Comparison of ENCODE assay signal across 1 cellular context in genomic region chr12:55927588-55928502, GRCh38.
TF ChIP-seq lines count a peak whose summit lies in the region.

Gene PYM1, minus strand, starts transcription at chr12:55927894. Its CDS starts 133 bp downstream, at chr12:55927761.

TF ChIP-seq in WTC11, 78 proteins besides CTCF, POLR2A, EP300 and RAD21 (continued from another document and continues in another):
- TF ChIP-seq EMX1 (CRISPR knock-in tag; IDR thresholded peaks at IDR 0.05) (no peak), SOX15 (CRISPR knock-in tag; IDR thresholded peaks at IDR 0.05) (no peak), NR2C2 (CRISPR knock-in tag; IDR thresholded peaks at IDR 0.05) (peak; percentile 63; the same call in 1 of the 2 replicates), ZSCAN18 (CRISPR knock-in tag; IDR thresholded peaks at IDR 0.05) (no peak), ZNF425 (CRISPR knock-in tag; conservative IDR thresholded peaks at IDR 0.05) (no peak), ZNF396 (CRISPR knock-in tag; IDR thresholded peaks at IDR 0.05; ENCODE audit: borderline replicate concordance) (no peak), PREB (CRISPR knock-in tag; IDR thresholded peaks at IDR 0.05; ENCODE audit: borderline replicate concordance) (no peak), TEAD4 (CRISPR knock-in tag; IDR thresholded peaks at IDR 0.05) (no peak), KAT7 (CRISPR knock-in tag; IDR thresholded peaks at IDR 0.05; ENCODE audit: borderline replicate concordance) (0 out of 2 replicates have a peak, but pooled peaks have one; percentile 18), E2F1 (CRISPR knock-in tag; IDR thresholded peaks at IDR 0.05) (peak; percentile 39; the same call in 1 of the 2 replicates), SMAD4 (CRISPR knock-in tag; IDR thresholded peaks at IDR 0.05) (0 out of 2 replicates have a peak, but pooled peaks have one; percentile 21), CREM (CRISPR knock-in tag; IDR thresholded peaks at IDR 0.05) (0 out of 2 replicates have a peak, but pooled peaks have one; percentile 70), ZNF121 (CRISPR knock-in tag; IDR thresholded peaks at IDR 0.05) (peak; percentile 96), ELF4 (CRISPR knock-in tag; IDR thresholded peaks at IDR 0.05; ENCODE audit: low read depth) (peak; percentile 86; the same call in 1 of the 2 replicates), RELA (CRISPR knock-in tag; IDR thresholded peaks at IDR 0.05; ENCODE audit: borderline replicate concordance) (no peak), PRRX2 (CRISPR knock-in tag; IDR thresholded peaks at IDR 0.05) (no peak), FOXP4 (CRISPR knock-in tag; IDR thresholded peaks at IDR 0.05) (no peak), CDX4 (CRISPR knock-in tag; IDR thresholded peaks at IDR 0.05; ENCODE audit: borderline replicate concordance) (no peak), FOXP1 (CRISPR knock-in tag; IDR thresholded peaks at IDR 0.05; ENCODE audit: borderline replicate concordance) (peak; percentile 47; the same call in 1 of the 2 replicates), GRHL2 (CRISPR knock-in tag; IDR thresholded peaks at IDR 0.05; ENCODE audit: insufficient replicate concordance, severe bottlenecking) (no peak), USF1 (CRISPR knock-in tag; IDR thresholded peaks at IDR 0.05) (peak; percentile 46; the same call in 1 of the 2 replicates), RORB (CRISPR knock-in tag; IDR thresholded peaks at IDR 0.05) (no peak), MYBL2 (CRISPR knock-in tag; IDR thresholded peaks at IDR 0.05) (no peak), TP53 (CRISPR knock-in tag; IDR thresholded peaks at IDR 0.05) (no peak), AR (CRISPR knock-in tag; IDR thresholded peaks at IDR 0.05) (no peak), ESRRA (CRISPR knock-in tag; IDR thresholded peaks at IDR 0.05; ENCODE audit: borderline replicate concordance) (no peak), SP1 (CRISPR knock-in tag; conservative IDR thresholded peaks at IDR 0.05) (no peak)
- TF ChIP-seq, protein P1, sequence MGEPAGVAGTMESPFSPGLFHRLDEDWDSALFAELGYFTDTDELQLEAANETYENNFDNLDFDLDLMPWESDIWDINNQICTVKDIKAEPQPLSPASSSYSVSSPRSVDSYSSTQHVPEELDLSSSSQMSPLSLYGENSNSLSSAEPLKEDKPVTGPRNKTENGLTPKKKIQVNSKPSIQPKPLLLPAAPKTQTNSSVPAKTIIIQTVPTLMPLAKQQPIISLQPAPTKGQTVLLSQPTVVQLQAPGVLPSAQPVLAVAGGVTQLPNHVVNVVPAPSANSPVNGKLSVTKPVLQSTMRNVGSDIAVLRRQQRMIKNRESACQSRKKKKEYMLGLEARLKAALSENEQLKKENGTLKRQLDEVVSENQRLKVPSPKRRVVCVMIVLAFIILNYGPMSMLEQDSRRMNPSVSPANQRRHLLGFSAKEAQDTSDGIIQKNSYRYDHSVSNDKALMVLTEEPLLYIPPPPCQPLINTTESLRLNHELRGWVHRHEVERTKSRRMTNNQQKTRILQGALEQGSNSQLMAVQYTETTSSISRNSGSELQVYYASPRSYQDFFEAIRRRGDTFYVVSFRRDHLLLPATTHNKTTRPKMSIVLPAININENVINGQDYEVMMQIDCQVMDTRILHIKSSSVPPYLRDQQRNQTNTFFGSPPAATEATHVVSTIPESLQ (CRISPR knock-in tag; IDR thresholded peaks at IDR 0.05), result no peak
- TF ChIP-seq, protein P2, sequence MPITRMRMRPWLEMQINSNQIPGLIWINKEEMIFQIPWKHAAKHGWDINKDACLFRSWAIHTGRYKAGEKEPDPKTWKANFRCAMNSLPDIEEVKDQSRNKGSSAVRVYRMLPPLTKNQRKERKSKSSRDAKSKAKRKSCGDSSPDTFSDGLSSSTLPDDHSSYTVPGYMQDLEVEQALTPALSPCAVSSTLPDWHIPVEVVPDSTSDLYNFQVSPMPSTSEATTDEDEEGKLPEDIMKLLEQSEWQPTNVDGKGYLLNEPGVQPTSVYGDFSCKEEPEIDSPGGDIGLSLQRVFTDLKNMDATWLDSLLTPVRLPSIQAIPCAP (CRISPR knock-in tag; IDR thresholded peaks at IDR 0.05), result no peak
- TF ChIP-seq, protein P3, sequence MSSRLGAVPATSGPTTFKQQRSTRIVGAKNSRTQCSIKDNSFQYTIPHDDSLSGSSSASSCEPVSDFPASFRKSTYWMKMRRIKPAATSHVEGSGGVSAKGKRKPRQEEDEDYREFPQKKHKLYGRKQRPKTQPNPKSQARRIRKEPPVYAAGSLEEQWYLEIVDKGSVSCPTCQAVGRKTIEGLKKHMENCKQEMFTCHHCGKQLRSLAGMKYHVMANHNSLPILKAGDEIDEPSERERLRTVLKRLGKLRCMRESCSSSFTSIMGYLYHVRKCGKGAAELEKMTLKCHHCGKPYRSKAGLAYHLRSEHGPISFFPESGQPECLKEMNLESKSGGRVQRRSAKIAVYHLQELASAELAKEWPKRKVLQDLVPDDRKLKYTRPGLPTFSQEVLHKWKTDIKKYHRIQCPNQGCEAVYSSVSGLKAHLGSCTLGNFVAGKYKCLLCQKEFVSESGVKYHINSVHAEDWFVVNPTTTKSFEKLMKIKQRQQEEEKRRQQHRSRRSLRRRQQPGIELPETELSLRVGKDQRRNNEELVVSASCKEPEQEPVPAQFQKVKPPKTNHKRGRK (CRISPR knock-in tag; IDR thresholded peaks at IDR 0.05; ENCODE audit: borderline replicate concordance), result no peak
- TF ChIP-seq, protein P4, sequence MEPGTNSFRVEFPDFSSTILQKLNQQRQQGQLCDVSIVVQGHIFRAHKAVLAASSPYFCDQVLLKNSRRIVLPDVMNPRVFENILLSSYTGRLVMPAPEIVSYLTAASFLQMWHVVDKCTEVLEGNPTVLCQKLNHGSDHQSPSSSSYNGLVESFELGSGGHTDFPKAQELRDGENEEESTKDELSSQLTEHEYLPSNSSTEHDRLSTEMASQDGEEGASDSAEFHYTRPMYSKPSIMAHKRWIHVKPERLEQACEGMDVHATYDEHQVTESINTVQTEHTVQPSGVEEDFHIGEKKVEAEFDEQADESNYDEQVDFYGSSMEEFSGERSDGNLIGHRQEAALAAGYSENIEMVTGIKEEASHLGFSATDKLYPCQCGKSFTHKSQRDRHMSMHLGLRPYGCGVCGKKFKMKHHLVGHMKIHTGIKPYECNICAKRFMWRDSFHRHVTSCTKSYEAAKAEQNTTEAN (CRISPR knock-in tag; IDR thresholded peaks at IDR 0.05), result peak; percentile 18; the same call in 1 of the 2 replicates
- TF ChIP-seq, protein P5, sequence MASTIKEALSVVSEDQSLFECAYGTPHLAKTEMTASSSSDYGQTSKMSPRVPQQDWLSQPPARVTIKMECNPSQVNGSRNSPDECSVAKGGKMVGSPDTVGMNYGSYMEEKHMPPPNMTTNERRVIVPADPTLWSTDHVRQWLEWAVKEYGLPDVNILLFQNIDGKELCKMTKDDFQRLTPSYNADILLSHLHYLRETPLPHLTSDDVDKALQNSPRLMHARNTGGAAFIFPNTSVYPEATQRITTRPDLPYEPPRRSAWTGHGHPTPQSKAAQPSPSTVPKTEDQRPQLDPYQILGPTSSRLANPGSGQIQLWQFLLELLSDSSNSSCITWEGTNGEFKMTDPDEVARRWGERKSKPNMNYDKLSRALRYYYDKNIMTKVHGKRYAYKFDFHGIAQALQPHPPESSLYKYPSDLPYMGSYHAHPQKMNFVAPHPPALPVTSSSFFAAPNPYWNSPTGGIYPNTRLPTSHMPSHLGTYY (CRISPR knock-in tag; IDR thresholded peaks at IDR 0.05), result no peak
- TF ChIP-seq, protein P6, sequence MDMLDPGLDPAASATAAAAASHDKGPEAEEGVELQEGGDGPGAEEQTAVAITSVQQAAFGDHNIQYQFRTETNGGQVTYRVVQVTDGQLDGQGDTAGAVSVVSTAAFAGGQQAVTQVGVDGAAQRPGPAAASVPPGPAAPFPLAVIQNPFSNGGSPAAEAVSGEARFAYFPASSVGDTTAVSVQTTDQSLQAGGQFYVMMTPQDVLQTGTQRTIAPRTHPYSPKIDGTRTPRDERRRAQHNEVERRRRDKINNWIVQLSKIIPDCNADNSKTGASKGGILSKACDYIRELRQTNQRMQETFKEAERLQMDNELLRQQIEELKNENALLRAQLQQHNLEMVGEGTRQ (CRISPR knock-in tag; IDR thresholded peaks at IDR 0.05), result no peak
